ENCODE assay signal across 1 cellular context in genomic region chr22:33841281-33842005, GRCh38.
TF ChIP-seq lines count a peak whose summit lies in the region.

No MANE protein-coding gene starts in this region.

TF ChIP-seq in GM23338, 12 proteins besides CTCF, POLR2A, EP300 and RAD21 (continued from another document):
- TF ChIP-seq ZNF462 (CRISPR knock-in tag; IDR thresholded peaks at IDR 0.05) (no peak), ZNF114 (CRISPR knock-in tag; IDR thresholded peaks at IDR 0.05) (no peak), REST (IDR thresholded peaks at IDR 0.05; ENCODE audit: unreplicated experiment) (no peak), STAT1 (IDR thresholded peaks at IDR 0.05; ENCODE audit: unreplicated experiment) (no peak), EZH2phosphoT487 (IDR thresholded peaks at IDR 0.05; ENCODE audit: unreplicated experiment) (no peak), JUNB (IDR thresholded peaks at IDR 0.05; ENCODE audit: unreplicated experiment) (no peak), EZH2 (IDR thresholded peaks at IDR 0.05; ENCODE audit: low read depth, unreplicated experiment) (no peak), ZNF331 (CRISPR knock-in tag; IDR thresholded peaks at IDR 0.05; ENCODE audit: low read depth) (no peak)
